In the genomic region with DNA sequence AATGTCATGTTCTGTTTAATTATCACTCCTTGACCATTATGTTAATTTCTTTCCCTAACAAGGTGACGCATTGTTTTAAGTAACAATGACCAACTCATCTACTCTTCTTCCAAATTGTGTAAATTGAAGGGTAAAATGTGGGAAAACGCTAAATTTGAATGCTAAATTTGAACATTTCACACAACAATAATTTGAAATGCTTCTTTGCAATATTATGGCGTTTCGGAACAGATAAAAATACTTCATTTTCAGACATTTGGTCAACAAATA, we compare ENCODE assay signal across 8 cellular contexts. TPM values are rescaled to one million over a fixed set of nuclear protein-coding genes. Genes with fewer than 3 reads are reported as not detected.
DNase-seq lines count a peak whose midpoint lies in the region; ATAC-seq and TF ChIP-seq lines count a peak whose summit lies in the region.

No MANE protein-coding gene starts in this region.

- H3K4me1 Mint-ChIP-seq in activated naive CD4-positive, alpha-beta T cell treated with anti-CD3 and anti-CD28 coated beads, Interleukin-2, amount 10 ng/mL, durations not matched to agents 7 days and 5 days, result peaks cover 14% of the 10 kb centered on the region
- peaks cover 10% of the 10 kb centered on the region for H3K4me1 Mint-ChIP-seq in memory B cell

- H3K4me3 Mint-ChIP-seq in activated naive CD4-positive, alpha-beta T cell treated with anti-CD3 and anti-CD28 coated beads, Interleukin-2, amount 10 ng/mL, durations not matched to agents 7 days and 5 days, result peak overlapping the region; percentile 87
- H3K4me3 Mint-ChIP-seq in memory B cell, result peak overlapping the region; percentile 98

- no peak for DNase-seq in activated naive CD4-positive, alpha-beta T cell treated with anti-CD3 and anti-CD28 coated beads, Interleukin-2, amount 10 ng/mL, durations not matched to agents 7 days and 5 days
- no peak for DNase-seq in activated naive CD4-positive, alpha-beta T cell treated with Interleukin-2 at 50 U/mL for 16 hours
- DNase-seq in astrocyte of the spinal cord (ENCODE audit: low read depth, low spot score) (no peak), memory B cell (ENCODE audit: low spot score in 2 of 2) (no peak), upper lobe of left lung (no peak), NCI-H2227 treated with DMSO at 0.1 percent for 48 hours (lab: John Stamatoyannopoulos, UW) (no peak), NCI-H2227 (lab: John Stamatoyannopoulos, UW; ENCODE audit: unreplicated experiment) (no peak)
- DNase-seq in central memory CD4-positive, alpha-beta T cell, result no peak

- 21 to 29% methylated on average over 4 of the region's 4 CpGs for WGBS in upper lobe of left lung, 2 donors

- TF ChIP-seq POLR2A in upper lobe of left lung (IDR thresholded peaks at IDR 0.05), result no peak

- no peaks in the 10 kb centered on the region for H3K36me3 Mint-ChIP-seq in activated naive CD4-positive, alpha-beta T cell treated with anti-CD3 and anti-CD28 coated beads, Interleukin-2, amount 10 ng/mL, durations not matched to agents 7 days and 5 days
- peaks cover under 1% of the 10 kb centered on the region for H3K36me3 Mint-ChIP-seq in memory B cell

- peak overlapping the region; percentile 91 for H3K27ac Mint-ChIP-seq in activated naive CD4-positive, alpha-beta T cell treated with anti-CD3 and anti-CD28 coated beads, Interleukin-2, amount 10 ng/mL, durations not matched to agents 7 days and 5 days
- peak overlapping the region; percentile 90 for H3K27ac Mint-ChIP-seq in memory B cell

- no peaks in the 10 kb centered on the region for H3K9me3 ChIP-seq in upper lobe of left lung

- no peak for TF ChIP-seq CTCF in astrocyte of the spinal cord (IDR thresholded peaks at IDR 0.05; ENCODE audit: low read depth, low read length)
- TF ChIP-seq CTCF in upper lobe of left lung (IDR thresholded peaks at IDR 0.05), result no peak

- no peaks in the 10 kb centered on the region for H3K27me3 ChIP-seq in upper lobe of left lung

- peaks cover 10 to 18% (median 16%) of the 10 kb centered on the region in 4 donors for H3K4me1 ChIP-seq in upper lobe of left lung

- peaks cover 2% of the 10 kb centered on the region for H3K9me3 Mint-ChIP-seq in activated naive CD4-positive, alpha-beta T cell treated with anti-CD3 and anti-CD28 coated beads, Interleukin-2, amount 10 ng/mL, durations not matched to agents 7 days and 5 days
- peaks cover under 1% of the 10 kb centered on the region for H3K9me3 Mint-ChIP-seq in memory B cell

- H3K4me3 ChIP-seq in astrocyte of the spinal cord (ENCODE audit: low read depth, low read length) (peak overlapping the region; percentile 77), upper lobe of left lung (peak overlapping the region; percentile 84 to 97 (median 92))

- in situ Hi-C loops in astrocyte of the spinal cord (cut with HindIII; ENCODE audit: low sequenced_read_pairs), result no loop called here

- no peaks in the 10 kb centered on the region for H3K27me3 Mint-ChIP-seq in activated naive CD4-positive, alpha-beta T cell treated with anti-CD3 and anti-CD28 coated beads, Interleukin-2, amount 10 ng/mL, durations not matched to agents 7 days and 5 days
- H3K27me3 Mint-ChIP-seq in memory B cell, result no peaks in the 10 kb centered on the region

- no peaks in the 10 kb centered on the region for H3K36me3 ChIP-seq in upper lobe of left lung

- CTCF ChIA-PET in activated naive CD4-positive, alpha-beta T cell treated with anti-CD3 and anti-CD28 coated beads, Interleukin-2, amount 10 ng/mL, durations not matched to agents 7 days and 5 days (lab: Charles Lee), result no interaction called here

- peak overlapping the region; percentile 99 to 100 (median 100) for H3K27ac ChIP-seq in upper lobe of left lung

- ATAC-seq in memory B cell (ENCODE audit: low read depth) (no peak), upper lobe of left lung (ENCODE audit: low FRiP score in 2 of 2) (no peak)

- TF ChIP-seq EP300 in upper lobe of left lung (IDR thresholded peaks at IDR 0.05), result no peak

RNA-seq across cellular contexts. Expression of a gene that starts 29.2 kb away (rescaled TPM):
- 100 to 1,000 TPM in 1 of 6 donors, 10 to 100 TPM in 5; 60.5 to 108 (median 85.0) TPM for total RNA-seq in upper lobe of left lung
